In the genomic region with DNA sequence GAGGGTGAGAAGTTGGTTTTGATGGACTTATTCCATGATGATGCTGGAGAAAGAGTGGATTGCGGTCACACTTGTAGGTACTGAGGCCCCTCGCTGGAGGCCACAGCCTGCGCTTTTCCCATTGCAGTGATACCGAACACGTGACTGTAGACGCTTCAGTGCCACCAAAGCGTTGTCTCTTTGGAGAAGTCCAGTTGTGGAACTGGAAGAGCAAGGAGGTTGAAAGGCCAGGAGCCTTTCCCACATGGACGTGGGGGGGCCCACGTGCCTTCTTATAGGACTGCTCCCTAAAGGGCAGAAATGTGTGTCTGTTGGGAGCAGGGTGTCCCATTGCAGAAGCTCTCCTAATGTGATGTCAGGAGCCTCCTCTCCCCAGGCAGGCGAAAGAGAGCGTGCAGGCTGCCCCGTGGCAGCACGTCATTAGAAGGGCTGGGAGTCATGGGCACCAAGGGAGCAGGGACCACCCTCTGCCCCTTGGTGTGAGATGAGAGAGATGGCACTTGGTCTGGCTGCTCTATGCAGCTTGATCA, we compare ENCODE assay signal across 21 cellular contexts. TPM values are rescaled to one million over a fixed set of nuclear protein-coding genes. Genes with fewer than 3 reads are reported as not detected.
DNase-seq lines count a peak whose midpoint lies in the region; ATAC-seq, FAIRE-seq and TF ChIP-seq lines count a peak whose summit lies in the region.
"Had no signal": no experiment of that assay in that cellular context is flagged by ENCODE, and none has a peak within 500 bp of the region (broad histone marks: within the 10 kb centered on the region; RNA-seq: fewer than 3 reads in every experiment).

No MANE protein-coding gene starts in this region.

- H3K27ac ChIP-seq in H1 (ENCODE audit: low read depth, low read length) (no peak overlapping the region), small intestine (ENCODE audit: low read depth in 1 of 2, low read length in 1 of 2) (peak overlapping the region; percentile 30 to 59)
- H3K27ac ChIP-seq: right atrium auricular region, SK-N-MC had no signal

- H3K56ac ChIP-seq in H1 (replicated peaks; ENCODE audit: insufficient read length, low read depth, low read length), result no peak overlapping the region

- no peak overlapping the region for H4K91ac ChIP-seq in H1 (replicated peaks; ENCODE audit: insufficient read length, low read length)

- H3K36me3 ChIP-seq in H1 (ENCODE audit: control insufficient read depth in 2 of 4, insufficient read depth in 4 of 4, low read length in 3 of 4), result peaks cover 0 to 8% (median 0%) of the 10 kb centered on the region in 4 experiments; a peak in 4 of 8 replicates
- H3K36me3 ChIP-seq in small intestine (ENCODE audit: control insufficient read depth in 2 of 2, insufficient read depth in 2 of 2, low read length in 2 of 2), result peaks cover 12% of the 10 kb centered on the region in 2 donors

- no peak overlapping the region for H2BK5ac ChIP-seq in H1 (ENCODE audit: low read depth, low read length)

- TF ChIP-seq CTCF in H1 (IDR thresholded peaks at IDR 0.05; ENCODE audit: control extremely low read depth in 1 of 3, insufficient read depth in 1 of 3, low read depth in 1 of 3, low read length in 3 of 3), result no peak

- H3K14ac ChIP-seq in H1 (ENCODE audit: insufficient read length), result no peak overlapping the region

- peaks cover 95% of the 10 kb centered on the region for H3K36me3 Mint-ChIP-seq in activated T-cell treated with anti-CD3 and anti-CD28 coated beads, Interleukin-2, amount 50 U/mL, for 24 hours (ENCODE audit: low read depth)
- H3K36me3 Mint-ChIP-seq in T-cell, result peaks cover 53% of the 10 kb centered on the region

- no peak for TF ChIP-seq RAD21 in H1 (IDR thresholded peaks at IDR 0.05 in 1 of 2, conservative IDR thresholded peaks at IDR 0.05 in 1 of 2; ENCODE audit: low read depth in 2 of 2, low read length in 2 of 2)

- no peak overlapping the region for H3K4me3 ChIP-seq in H1 (ENCODE audit: extremely low read depth in 1 of 4, insufficient read depth in 2 of 4, low read depth in 3 of 4, low read length in 4 of 4)
- no peak overlapping the region for H3K4me3 ChIP-seq in small intestine (ENCODE audit: low read depth in 1 of 2, low read length in 2 of 2)
- H3K4me3 ChIP-seq: right atrium auricular region, SK-N-MC had no signal

- H3K9me3 Mint-ChIP-seq in activated T-cell treated with anti-CD3 and anti-CD28 coated beads, Interleukin-2, amount 50 U/mL, for 24 hours, result no peaks in the 10 kb centered on the region
- H3K9me3 Mint-ChIP-seq in T-cell, result no peaks in the 10 kb centered on the region
- H3K9me3 Mint-ChIP-seq: endodermal cell had no signal

- CTCF ChIA-PET in T-cell (lab: Charles Lee), result interaction anchor here (0.6 to 2.5 kb wide), 9 partner anchors 27 to 945 kb away, joined by 3 to 17 read pairs (median 5); no protein-coding TSS in a partner anchor
- CTCF ChIA-PET in H1 (lab: Charles Lee; ENCODE audit: partially characterized antibody), result interaction anchor here (0.7 to 10.8 kb wide), 11 partner anchors 9 to 1229 kb away, joined by 3 to 217 read pairs (median 4); a partner anchor contains a TSS

- H3K18ac ChIP-seq in H1 (ENCODE audit: extremely low read depth, low read length), result no peak overlapping the region

- H3K4me2 ChIP-seq in H1 (ENCODE audit: insufficient read depth in 1 of 2, low read depth in 2 of 2, low read length in 2 of 2), result no peak overlapping the region

- H3K27ac Mint-ChIP-seq in activated T-cell treated with anti-CD3 and anti-CD28 coated beads, Interleukin-2, amount 50 U/mL, for 24 hours, result peak overlapping the region; percentile 83
- H3K27ac Mint-ChIP-seq in T-cell, result peak overlapping the region; percentile 90 to 91
- H3K27ac Mint-ChIP-seq: endodermal cell had no signal

- peak overlapping the region; percentile 46 for H3K4me3 Mint-ChIP-seq in activated T-cell treated with anti-CD3 and anti-CD28 coated beads, Interleukin-2, amount 50 U/mL, for 24 hours
- peak overlapping the region; percentile 57 to 68 (median 63) for H3K4me3 Mint-ChIP-seq in T-cell
- H3K4me3 Mint-ChIP-seq: endodermal cell had no signal

- H3K4me1 Mint-ChIP-seq in activated T-cell treated with anti-CD3 and anti-CD28 coated beads, Interleukin-2, amount 50 U/mL, for 24 hours (ENCODE audit: low read depth), result peaks cover 58% of the 10 kb centered on the region
- peaks cover 48 to 58% (median 51%) of the 10 kb centered on the region in 3 donors for H3K4me1 Mint-ChIP-seq in T-cell

- H2BK15ac ChIP-seq in H1 (ENCODE audit: low read length), result no peak overlapping the region

- no peak overlapping the region for H2AFZ ChIP-seq in H1 (ENCODE audit: low read length)

- no peak overlapping the region for H2BK120ac ChIP-seq in H1 (replicated peaks; ENCODE audit: low read depth, low read length)

- H3K79me2 ChIP-seq in H1 (ENCODE audit: control insufficient read depth in 1 of 2, insufficient read depth in 2 of 2, low read length in 2 of 2), result no peaks in the 10 kb centered on the region

- H3K4ac ChIP-seq in H1 (replicated peaks; ENCODE audit: insufficient read length, low read depth, low read length), result no peak overlapping the region

- no peak for ATAC-seq in T-cell (replicated peaks in 1 of 4)
- no peak for ATAC-seq in left lobe of liver

- POLR2A ChIA-PET in T-cell (lab: Charles Lee) (interaction anchor here in 1 of 2 donors (0.6 kb wide), 1 partner anchor 23 kb away, joined by 3 read pairs; no protein-coding TSS in a partner anchor), H1 (lab: Charles Lee; ENCODE audit: partially characterized antibody) (no interaction called here)

- H3K9ac ChIP-seq in H1 (replicated peaks in 1 of 4; ENCODE audit: extremely low read depth in 1 of 4, low read depth in 3 of 4, low read length in 3 of 4), result no peak overlapping the region

- H3K79me1 ChIP-seq in H1 (ENCODE audit: low read depth, low read length), result no peaks in the 10 kb centered on the region

- H2AK5ac ChIP-seq in H1 (ENCODE audit: low read depth, low read length), result peak overlapping the region; percentile 78; the same call in 1 of the 2 replicates

- TF ChIP-seq EP300 in H1 (IDR thresholded peaks at IDR 0.05; ENCODE audit: borderline replicate concordance in 1 of 2, low read depth in 2 of 2, low read length in 2 of 2), result no peak

- H4K8ac ChIP-seq in H1 (ENCODE audit: extremely low read depth, insufficient read depth, low read length), result no peak overlapping the region

- no peak for TF ChIP-seq POLR2A in H1 (IDR thresholded peaks at IDR 0.05; ENCODE audit: control extremely low read depth in 1 of 2, low read depth in 2 of 2, low read length in 2 of 2)

- H3K27me3 Mint-ChIP-seq in activated T-cell treated with anti-CD3 and anti-CD28 coated beads, Interleukin-2, amount 50 U/mL, for 24 hours, result no peaks in the 10 kb centered on the region
- no peaks in the 10 kb centered on the region for H3K27me3 Mint-ChIP-seq in T-cell

- no peaks in the 10 kb centered on the region for H3K9me3 ChIP-seq in H1 (ENCODE audit: insufficient read depth in 2 of 2, low read depth in 1 of 2, low read length in 1 of 2)
- no peaks in the 10 kb centered on the region for H3K9me3 ChIP-seq in small intestine (ENCODE audit: control insufficient read depth, low read depth)
- H3K9me3 ChIP-seq: Caco-2, right atrium auricular region had no signal

- H2BK12ac ChIP-seq in H1 (ENCODE audit: low read depth, low read length), result no peak overlapping the region

- H2BK20ac ChIP-seq in H1 (ENCODE audit: low read length), result no peak overlapping the region

- peaks cover 0 to 3% (median 1%) of the 10 kb centered on the region in 4 experiments; a peak in 3 of 7 replicates for H3K4me1 ChIP-seq in H1 (replicated peaks in 1 of 4; ENCODE audit: control insufficient read depth in 3 of 4, insufficient read depth in 4 of 4, low read length in 3 of 4)
- peaks cover 5 to 8% of the 10 kb centered on the region in 2 donors for H3K4me1 ChIP-seq in small intestine (ENCODE audit: control insufficient read depth in 2 of 2, insufficient read depth in 1 of 2, low read depth in 1 of 2, low read length in 1 of 2)

- H3K23ac ChIP-seq in H1 (ENCODE audit: insufficient read length), result no peak overlapping the region

- WGBS in H1 (ENCODE audit: extremely low coverage in 1 of 2, insufficient coverage in 1 of 2, insufficient read length in 1 of 2, insufficient replicate concordance in 2 of 2, low coverage in 1 of 2, low lambda C conversion rate in 2 of 2, missing lambda C conversion rate in 1 of 2), 2 experiments, result 94% methylated on average over 12 of the region's 13 CpGs; no CpG with 5 or more reads in 1 of the 2 experiments
- 79 to 88% (median 80%) methylated on average over 13 of the region's 13 CpGs for WGBS in small intestine, 3 donors

- no peak for FAIRE-seq in H1 (lab: Jason Lieb, UNC)
- FAIRE-seq in small intestine (lab: Jason Lieb, UNC), result no peak
- FAIRE-seq: kidney, TTC549 had no signal

- no peak for DNase-seq in activated T-cell treated with anti-CD3 and anti-CD28 coated beads, Interleukin-2, amount 50 U/mL, for 24 hours
- DNase-seq in activated T-cell treated with anti-CD3 and anti-CD28 coated beads, Interleukin-2, amount 50 U/mL, for 48 hours, result no peak
- DNase-seq in T-cell, result no peak
- no peak for DNase-seq in H1 (ENCODE audit: low read depth in 1 of 2, low spot score in 2 of 2)
- no peak for DNase-seq in small intestine
- no peak for DNase-seq in left lobe of liver (ENCODE audit: low spot score)
- DNase-seq in effector CD8-positive, alpha-beta T cell (lab: John Stamatoyannopoulos, UW), result no peak
- DNase-seq in AG20443 (ENCODE audit: low spot score), result no peak
- DNase-seq: ACHN, caudate nucleus, EL, endodermal cell, hippocampal formation, Karpas-422, kidney, midbrain, nucleus accumbens had no signal

- peaks cover 0 to 2% of the 10 kb centered on the region in 2 experiments for H4K20me1 ChIP-seq in H1 (replicated peaks in 1 of 2; ENCODE audit: control insufficient read depth in 1 of 2, insufficient read depth in 2 of 2, low read length in 2 of 2)

- no peak overlapping the region for H4K5ac ChIP-seq in H1 (ENCODE audit: insufficient read length, low read depth, low read length)

- H3K27me3 ChIP-seq in H1 (replicated peaks in 1 of 4; ENCODE audit: control insufficient read depth in 3 of 4, extremely low read depth in 1 of 4, insufficient read depth in 3 of 4, low read length in 3 of 4) (no peaks in the 10 kb centered on the region), small intestine (ENCODE audit: control insufficient read depth in 2 of 2, insufficient read depth in 2 of 2, low read length in 2 of 2) (no peaks in the 10 kb centered on the region)
- H3K27me3 ChIP-seq: right atrium auricular region had no signal

- H3K23me2 ChIP-seq in H1 (ENCODE audit: low read depth, low read length), result no peaks in the 10 kb centered on the region

RNA-seq across cellular contexts. Expression of a gene that starts 31.5 kb away (rescaled TPM):
- total RNA-seq in T-cell (100 to 1,000 TPM in 2 of 5 donors, 10 to 100 TPM in 3; 67.1 to 102 (median 88.0) TPM), left lobe of liver (20.7 TPM)
- 9.8 and 11.3 TPM in 2 replicates for total RNA-seq in H1 (2021; fragmentation: NEBNext Ultra II Directional; extraction: Animal tissue kit (Norgen Biotek cat#: 25700))
- polyA plus RNA-seq in H1 (2011; rRNA removed) (4.3 and 4.7 TPM in 2 replicates), small intestine (10 to 100 TPM in 1 of 3 donors, 1 to 10 TPM in 2; 7.2 to 17.1 (median 7.8) TPM)
- 7.7 TPM for polyA plus RNA-seq in H1 (2011; cell fraction: cytosol; rRNA removed)
- polyA plus RNA-seq in H1 (2011; cell fraction: nucleus; rRNA removed), result 12.7 TPM
- polyA plus RNA-seq in H1 (2012, experiment 1 of 2), result 3.9 to 5.4 TPM (median 4.5 TPM) in 4 replicates
- 0.63 TPM for polyA plus RNA-seq in H1 (2012, experiment 2 of 2)
- polyA plus RNA-seq in H1 (2013, experiment 1 of 2), result 8.9 TPM
- 9.3 TPM for polyA plus RNA-seq in H1 (2013, experiment 2 of 2)
- 9.1 and 42.2 TPM in 2 replicates for polyA minus RNA-seq in H1 (2011; rRNA and poly(A)+ RNA removed)
- polyA minus RNA-seq in H1 (2011; cell fraction: cytosol; rRNA and poly(A)+ RNA removed), result 4.9 TPM
- 12.4 TPM for polyA minus RNA-seq in H1 (2011; cell fraction: nucleus; rRNA and poly(A)+ RNA removed)
